In genomic region chr7:128003787-128004186, GRCh38 we compare ENCODE assay signal across 18 cellular contexts. TPM values are rescaled to one million over a fixed set of nuclear protein-coding genes. Genes with fewer than 3 reads are reported as not detected.
DNase-seq lines count a peak whose midpoint lies in the region; ATAC-seq and TF ChIP-seq lines count a peak whose summit lies in the region.
"Had no signal": no experiment of that assay in that cellular context is flagged by ENCODE, and none has a peak within 500 bp of the region (broad histone marks: within the 10 kb centered on the region; RNA-seq: fewer than 3 reads in every experiment).

No MANE protein-coding gene starts in this region.

- H3K9ac ChIP-seq in Loucy (ENCODE audit: low read depth, low read length, poor library complexity, severe bottlenecking) = no peak overlapping the region

- CTCF ChIA-PET in CD8-positive, alpha-beta memory T cell (lab: Charles Lee) = interaction anchor here (1.1 kb wide), 1 partner anchor 132 kb away, joined by 3 read pairs; no protein-coding TSS in a partner anchor

- H3K27ac Mint-ChIP-seq in CD8-positive, alpha-beta memory T cell = peak overlapping the region in 6 of 8 donors; percentile 1 to 51 (median 22)
- no peak overlapping the region for H3K27ac Mint-ChIP-seq in activated naive CD8-positive, alpha-beta T cell treated with anti-CD3 and anti-CD28 coated beads, Interleukin-2, amount 50 U/mL, for 24 hours
- H3K27ac Mint-ChIP-seq in naive B cell = peak overlapping the region in 3 of 6 donors; percentile 31 to 79 (median 51)

- H3K36me3 Mint-ChIP-seq in CD8-positive, alpha-beta memory T cell = peaks cover 0 to 32% (median 0%) of the 10 kb centered on the region in 3 donors
- peaks cover 29% of the 10 kb centered on the region for H3K36me3 Mint-ChIP-seq in activated naive CD8-positive, alpha-beta T cell treated with anti-CD3 and anti-CD28 coated beads, Interleukin-2, amount 50 U/mL, for 24 hours (ENCODE audit: low read depth)
- H3K36me3 Mint-ChIP-seq in naive B cell = no peaks in the 10 kb centered on the region

- no peaks in the 10 kb centered on the region for H3K9me3 Mint-ChIP-seq in CD8-positive, alpha-beta memory T cell
- H3K9me3 Mint-ChIP-seq in activated naive CD8-positive, alpha-beta T cell treated with anti-CD3 and anti-CD28 coated beads, Interleukin-2, amount 50 U/mL, for 24 hours = no peaks in the 10 kb centered on the region
- H3K9me3 Mint-ChIP-seq in naive B cell = peaks cover 0 to 1% (median 0%) of the 10 kb centered on the region in 7 donors
- H3K9me3 Mint-ChIP-seq: CD4-positive, CD25-positive, alpha-beta regulatory T cell had no signal

- ATAC-seq in activated naive CD8-positive, alpha-beta T cell treated with anti-CD3 and anti-CD28 coated beads, Interleukin-2, amount 50 U/mL, for 24 hours = peak; percentile 14
- peak; percentile 13 to 31 for ATAC-seq in naive B cell (ENCODE audit: low read depth in 2 of 2)
- no peak for ATAC-seq in HG03354 (IDR thresholded peaks at IDR 0.05; ENCODE audit: poor library complexity, severe bottlenecking, unreplicated experiment)
- ATAC-seq in psoas muscle = no peak
- ATAC-seq: esophagus mucosa had no signal

- H3K9me2 ChIP-seq in Loucy (replicated peaks; ENCODE audit: low read depth, low read length) = no peaks in the 10 kb centered on the region

- H3K36me3 ChIP-seq in CD8-positive, alpha-beta memory T cell (ENCODE audit: insufficient read depth, low read length) = no peaks in the 10 kb centered on the region
- H3K36me3 ChIP-seq in Loucy (ENCODE audit: insufficient read depth, low read length) = peaks cover 13% of the 10 kb centered on the region; the same call in 1 of the 2 replicates
- H3K36me3 ChIP-seq in psoas muscle (ENCODE audit: insufficient read depth in 1 of 2, low read depth in 1 of 2) = no peaks in the 10 kb centered on the region
- H3K36me3 ChIP-seq: ascending aorta, heart left ventricle had no signal

- no peak for DNase-seq in CD8-positive, alpha-beta memory T cell
- DNase-seq in activated naive CD8-positive, alpha-beta T cell treated with anti-CD3 and anti-CD28 coated beads, Interleukin-2, amount 50 U/mL, for 24 hours = no peak
- no peak for DNase-seq in naive B cell
- DNase-seq in middle frontal gyrus (ENCODE audit: extremely low spot score, low spot score) = no peak
- no peak for DNase-seq in GM20000 (ENCODE audit: low spot score)
- no peak for DNase-seq in psoas muscle
- DNase-seq: activated CD4-positive, alpha-beta T cell treated with anti-CD3 and anti-CD28 coated beads, Interleukin-2, amount 50 U/mL, for 4 hours; heart left ventricle; NCI-H2029 treated with DMSO at 0.1 percent for 48 hours; NCI-H69; posterior cingulate gyrus; stomach had no signal

- H4K20me1 ChIP-seq in Loucy (ENCODE audit: insufficient read depth, low read length, poor library complexity, severe bottlenecking) = peaks cover 14% of the 10 kb centered on the region

- no peaks in the 10 kb centered on the region for H3K27me3 ChIP-seq in CD8-positive, alpha-beta memory T cell (ENCODE audit: insufficient read depth, low read length, poor library complexity, severe bottlenecking)
- no peaks in the 10 kb centered on the region for H3K27me3 ChIP-seq in Loucy (ENCODE audit: insufficient read depth, low read length, poor library complexity, severe bottlenecking)
- no peaks in the 10 kb centered on the region for H3K27me3 ChIP-seq in psoas muscle (ENCODE audit: insufficient read depth in 3 of 3, low read length in 2 of 3)
- H3K27me3 ChIP-seq: ascending aorta, heart left ventricle, stomach had no signal

- no peaks in the 10 kb centered on the region for H3K79me2 ChIP-seq in Loucy (ENCODE audit: insufficient read depth, low read length)

- H3K4me2 ChIP-seq in Loucy (ENCODE audit: low read depth, low read length, poor library complexity, severe bottlenecking) = peak overlapping the region; percentile 19

- H2AFZ ChIP-seq in Loucy (ENCODE audit: low read length) = no peak overlapping the region

- peaks cover 6% of the 10 kb centered on the region for H3K4me1 ChIP-seq in CD8-positive, alpha-beta memory T cell (ENCODE audit: insufficient read depth, low read length)
- H3K4me1 ChIP-seq in Loucy (ENCODE audit: insufficient read depth, low read length, poor library complexity, severe bottlenecking) = peaks cover 18% of the 10 kb centered on the region
- no peaks in the 10 kb centered on the region for H3K4me1 ChIP-seq in psoas muscle
- H3K4me1 ChIP-seq: ascending aorta had no signal

- no peak overlapping the region for H3K4me3 ChIP-seq in CD8-positive, alpha-beta memory T cell (ENCODE audit: low read length)
- H3K4me3 ChIP-seq in Loucy (ENCODE audit: low read length, poor library complexity, severe bottlenecking) = no peak overlapping the region
- no peak overlapping the region for H3K4me3 ChIP-seq in psoas muscle
- H3K4me3 ChIP-seq: ascending aorta, heart left ventricle, stomach had no signal

- POLR2A ChIA-PET in CD8-positive, alpha-beta memory T cell (lab: Charles Lee) = interaction anchor here (0.7 kb wide), 1 partner anchor 233 kb away, joined by 4 read pairs; no protein-coding TSS in a partner anchor

- no peak overlapping the region for H3K27ac ChIP-seq in CD8-positive, alpha-beta memory T cell (ENCODE audit: low read depth, low read length)
- H3K27ac ChIP-seq in psoas muscle = no peak overlapping the region
- H3K27ac ChIP-seq: ascending aorta, stomach had no signal

- 65 to 80% (median 72%) methylated on average over 2 of the region's 2 CpGs for WGBS in psoas muscle, 3 donors

- H3K4me1 Mint-ChIP-seq in CD8-positive, alpha-beta memory T cell = peaks cover 11 to 35% (median 31%) of the 10 kb centered on the region in 3 donors
- H3K4me1 Mint-ChIP-seq in activated naive CD8-positive, alpha-beta T cell treated with anti-CD3 and anti-CD28 coated beads, Interleukin-2, amount 50 U/mL, for 24 hours = peaks cover 36% of the 10 kb centered on the region
- H3K4me1 Mint-ChIP-seq in naive B cell = peaks cover 48 to 63% (median 48%) of the 10 kb centered on the region in 3 donors

- no peak overlapping the region for H3K4me3 Mint-ChIP-seq in CD8-positive, alpha-beta memory T cell
- no peak overlapping the region for H3K4me3 Mint-ChIP-seq in activated naive CD8-positive, alpha-beta T cell treated with anti-CD3 and anti-CD28 coated beads, Interleukin-2, amount 50 U/mL, for 24 hours
- H3K4me3 Mint-ChIP-seq in naive B cell = peak overlapping the region; percentile 1 to 80 (median 51)

- intact Hi-C loops in psoas muscle (cut with DNase I) = no loop called here

- no peak for TF ChIP-seq CTCF in Loucy (conservative IDR thresholded peaks at IDR 0.05; ENCODE audit: low read length)
- no peak for TF ChIP-seq CTCF in GM20000 (IDR thresholded peaks at IDR 0.05; ENCODE audit: extremely low read depth, missing control alignments)
- no peak for TF ChIP-seq CTCF in psoas muscle (IDR thresholded peaks at IDR 0.05)

- no peaks in the 10 kb centered on the region for H3K9me3 ChIP-seq in CD8-positive, alpha-beta memory T cell (ENCODE audit: low read length)
- H3K9me3 ChIP-seq in Loucy (ENCODE audit: insufficient read depth, low read depth, low read length) = no peaks in the 10 kb centered on the region
- H3K9me3 ChIP-seq in psoas muscle = no peaks in the 10 kb centered on the region
- H3K9me3 ChIP-seq: ascending aorta, heart left ventricle, stomach had no signal

- no peaks in the 10 kb centered on the region for H3F3A ChIP-seq in Loucy (ENCODE audit: low read depth)

- no peaks in the 10 kb centered on the region for H3K27me3 Mint-ChIP-seq in CD8-positive, alpha-beta memory T cell
- H3K27me3 Mint-ChIP-seq in activated naive CD8-positive, alpha-beta T cell treated with anti-CD3 and anti-CD28 coated beads, Interleukin-2, amount 50 U/mL, for 24 hours = no peaks in the 10 kb centered on the region
- no peaks in the 10 kb centered on the region for H3K27me3 Mint-ChIP-seq in naive B cell
- H3K27me3 Mint-ChIP-seq: CD4-positive, CD25-positive, alpha-beta regulatory T cell had no signal

RNA-seq across cellular contexts. Expression of gene LRRC4, which starts 27.4 kb away (rescaled TPM):
- total RNA-seq in CD8-positive, alpha-beta memory T cell = under 1 TPM; 0.15 to 0.51 TPM
- not detected for polyA plus RNA-seq in CD8-positive, alpha-beta memory T cell
- polyA plus RNA-seq in naive B cell (ENCODE audit: low read depth in 6 of 6) (under 1 TPM in 3 of 6 donors, not detected in 3; 0.09 to 0.37 (median 0.13) TPM), psoas muscle (1 to 10 TPM in 1 of 3 donors, under 1 TPM in 2; 0.39 to 1.2 (median 0.61) TPM)
- 1 to 10 TPM; 2.7 to 5.0 (median 3.1) TPM for total RNA-seq in psoas muscle
- total RNA-seq: CD4-positive, CD25-positive, alpha-beta regulatory T cell; T-helper 2 cell treated with Interferon-gamma antibody and Interleukin-4, amounts not matched to agents 100 ng/mL and 5 ng/mL, for 36 hours had no signal

Comparison
In these comparisons a context has a peak if more than half of its experiments do, and no peak if none do; other contexts are left out.
1. H3K4me3 Mint-ChIP-seq: peak in naive B cell (8 of 8); none in CD8-positive, alpha-beta memory T cell (0 of 7) and activated naive CD8-positive, alpha-beta T cell treated with anti-CD3 and anti-CD28 coated beads, Interleukin-2, amount 50 U/mL, for 24 hours (single experiment).
2. ATAC-seq: peak in activated naive CD8-positive, alpha-beta T cell treated with anti-CD3 and anti-CD28 coated beads, Interleukin-2, amount 50 U/mL, for 24 hours (single experiment) and naive B cell (2 of 2); none in HG03354 (single experiment) and psoas muscle (0 of 4).